8 cellular contexts compared by ENCODE assay signal in genomic region chrX:115690554-115691216, GRCh38.
DNase-seq lines count a peak whose midpoint lies in the region; TF ChIP-seq lines count a peak whose summit lies in the region.

No MANE protein-coding gene starts in this region.

- intact Hi-C loops in MCF 10A (cut with micrococcal nuclease), result loop anchor here (1.0 to 5.0 kb wide), 3 partner anchors 39 to 463 kb away; no protein-coding TSS in a partner anchor

- DNase-seq in SHP77 (lab: John Stamatoyannopoulos, UW) (peak; percentile 28 to 31), SHP77 treated with DMSO at 0.1 percent for 48 hours (lab: John Stamatoyannopoulos, UW) (no peak), HCEC 1CT (peak; percentile 77), LHCN-M2 (ENCODE audit: low read depth) (peak; percentile 79), RPMI8226 (peak; percentile 77), MCF 10A (ENCODE audit: unreplicated experiment) (peak; percentile 81), iris pigment epithelial cell (ENCODE audit: low read depth) (peak; percentile 85)
- DNase-seq in stimulated activated CD4-positive, alpha-beta T cell treated with anti-CD3 and anti-CD28 coated beads, Interleukin-15, amount 100 ng/mL, for 24 hours, result peak; percentile 40

- POLR2A ChIA-PET in MCF 10A (lab: Yijun Ruan, JAX), result interaction anchor here (0.8 kb wide), 1 partner anchor 360 kb away, joined by 3 read pairs; no protein-coding TSS in a partner anchor

- H3K4me3 Mint-ChIP-seq in MCF 10A (ENCODE audit: unreplicated experiment), result no peak overlapping the region

- no peaks in the 10 kb centered on the region for H3K36me3 Mint-ChIP-seq in MCF 10A (ENCODE audit: insufficient read depth, unreplicated experiment)

- TF ChIP-seq CTCF in MCF 10A (IDR thresholded peaks at IDR 0.05; ENCODE audit: unreplicated experiment), result peak; percentile 74

- no peaks in the 10 kb centered on the region for H3K4me1 Mint-ChIP-seq in MCF 10A (ENCODE audit: insufficient read depth, unreplicated experiment)

- BruUV-seq in MCF 10A (replicated peaks; lab: Mats Ljungman, UMichigan), result no TSS peak

- H3K27ac Mint-ChIP-seq in MCF 10A (ENCODE audit: low read depth, unreplicated experiment), result no peak overlapping the region

- H3K27me3 Mint-ChIP-seq in MCF 10A (ENCODE audit: insufficient read depth, unreplicated experiment), result peaks cover 75% of the 10 kb centered on the region

- CTCF ChIA-PET in MCF 10A (lab: Yijun Ruan, JAX), result interaction anchor here (0.5 to 2.5 kb wide), 26 partner anchors 9 to 1696 kb away, joined by 3 to 22 read pairs (median 5); no protein-coding TSS in a partner anchor

- H3K9me3 Mint-ChIP-seq in MCF 10A (ENCODE audit: unreplicated experiment), result no peaks in the 10 kb centered on the region
